8 cellular contexts compared by ENCODE assay signal in the genomic region with DNA sequence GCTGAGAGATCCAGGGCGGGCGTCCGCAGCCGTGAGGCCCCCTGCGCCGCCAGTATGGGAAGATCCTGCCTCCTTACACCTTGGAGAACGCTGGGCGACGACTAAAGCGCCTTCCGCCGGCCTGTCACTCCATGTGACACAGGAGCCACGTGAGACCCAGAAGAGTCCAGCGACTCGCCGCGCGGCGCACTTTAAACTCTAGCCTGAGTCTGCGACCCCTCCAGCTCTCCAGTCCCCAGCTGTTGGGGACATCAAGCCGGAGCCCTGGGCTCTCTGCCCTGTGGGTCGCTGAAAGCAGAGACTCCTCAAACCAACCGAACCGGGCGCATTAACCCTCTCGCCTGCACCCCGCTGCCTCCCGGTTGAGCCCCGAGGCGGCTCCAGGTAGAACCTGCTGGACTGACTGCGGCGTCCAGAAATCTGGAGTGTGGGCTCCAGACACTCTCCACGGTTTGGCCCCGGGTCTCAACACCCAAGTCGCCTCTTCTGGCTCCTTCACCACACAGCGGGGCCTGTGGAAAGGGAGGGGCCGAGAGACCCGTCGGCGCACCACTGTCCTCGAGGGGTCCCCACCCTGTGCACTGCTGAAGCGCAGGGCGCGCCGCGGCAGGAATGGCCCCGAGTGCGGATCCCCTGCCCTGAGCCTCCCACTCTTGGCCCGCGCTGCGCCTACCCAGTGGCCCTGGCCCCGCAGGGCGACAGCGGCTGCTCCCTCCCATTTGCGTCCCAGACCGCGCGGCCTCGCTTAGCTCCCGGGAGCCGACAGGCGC. TPM values are rescaled to one million over a fixed set of nuclear protein-coding genes. Genes with fewer than 3 reads are reported as not detected.
DNase-seq lines count a peak whose midpoint lies in the region; ATAC-seq and TF ChIP-seq lines count a peak whose summit lies in the region.

No MANE protein-coding gene starts in this region.

- 4% methylated on average over 62 of the region's 62 CpGs for WGBS in right cardiac atrium

- intact Hi-C loops in right cardiac atrium (cut with DNase I) = loop anchor here (2.0 to 10.0 kb wide), 7 partner anchors 155 to 748 kb away; no protein-coding TSS in a partner anchor

- POLR2A ChIA-PET in GM10248 (lab: Yijun Ruan, JAX) = no interaction called here

- CTCF ChIA-PET in GM10248 (lab: Yijun Ruan, JAX) = interaction anchor here (1.0 to 2.2 kb wide), 4 partner anchors 154 to 494 kb away, joined by 3 to 13 read pairs (median 6); no protein-coding TSS in a partner anchor

- DNase-seq in GM10248 (ENCODE audit: extremely low spot score) (peak; percentile 39), right cardiac atrium (peak; percentile 45 to 75 (median 71)), retinal pigment epithelial cell (ENCODE audit: low read depth) (no peak), NCI-H146 treated with DMSO at 0.1 percent for 48 hours (lab: John Stamatoyannopoulos, UW; ENCODE audit: unreplicated experiment) (no peak), cortex of kidney (lab: John Stamatoyannopoulos, UW) (no peak)
- peak; percentile 44 for DNase-seq in activated T-cell treated with anti-CD3 and anti-CD28 coated beads, Interleukin-2, amount 50 U/mL, for 1 hour
- DNase-seq in activated CD4-positive, CD25-positive, alpha-beta regulatory T cell (lab: John Stamatoyannopoulos, UW) = no peak

- no peak for ATAC-seq in right cardiac atrium
- no peak for ATAC-seq in GM21723 (IDR thresholded peaks at IDR 0.05; ENCODE audit: unreplicated experiment)

- TF ChIP-seq CTCF in GM10248 (IDR thresholded peaks at IDR 0.05; ENCODE audit: control extremely low read depth, extremely low read depth, low read depth, missing control alignments) (no peak), retinal pigment epithelial cell (conservative IDR thresholded peaks at IDR 0.05; ENCODE audit: low read depth, low read length) (no peak)

- no peak overlapping the region for H3K27ac ChIP-seq in right cardiac atrium (ENCODE audit: low read length)

- peak overlapping the region; percentile 29 for H3K4me3 ChIP-seq in right cardiac atrium (ENCODE audit: low read length)
- H3K4me3 ChIP-seq in retinal pigment epithelial cell (ENCODE audit: low read length) = peak overlapping the region; percentile 12

- no peaks in the 10 kb centered on the region for H3K4me1 ChIP-seq in right cardiac atrium (ENCODE audit: control insufficient read depth, insufficient read depth, low read length)

- H3K27me3 ChIP-seq in right cardiac atrium (ENCODE audit: control insufficient read depth, insufficient read depth) = no peaks in the 10 kb centered on the region

- no peaks in the 10 kb centered on the region for H3K9me3 ChIP-seq in right cardiac atrium (ENCODE audit: control insufficient read depth, low read length)

RNA-seq across cellular contexts. Expression of a gene that starts 1.8 kb away (rescaled TPM):
- total RNA-seq in right cardiac atrium = 10 to 100 TPM; 11.3 to 12.9 (median 12.1) TPM
- polyA plus RNA-seq in right cardiac atrium = 3.3 TPM

Comparison
In these comparisons a context has a peak if more than half of its experiments do, and no peak if none do; other contexts are left out.
1. DNase-seq: peak in GM10248 (single experiment), activated T-cell treated with anti-CD3 and anti-CD28 coated beads, Interleukin-2, amount 50 U/mL, for 1 hour (single experiment) and right cardiac atrium (3 of 3); none in retinal pigment epithelial cell (single experiment), activated CD4-positive, CD25-positive, alpha-beta regulatory T cell (0 of 4), NCI-H146 treated with DMSO at 0.1 percent for 48 hours (single experiment) and cortex of kidney (single experiment).